In genomic region chr21:35352066-35352770, GRCh38 we compare ENCODE assay signal across 18 cellular contexts.
A peak's percentile ranks its signal among the peaks of the same experiment; 100 is the strongest.
DNase-seq lines count a peak whose midpoint lies in the region; ATAC-seq and TF ChIP-seq lines count a peak whose summit lies in the region.
"Had no signal": no experiment of that assay in that cellular context is flagged by ENCODE, and none has a peak within 500 bp of the region (broad histone marks: within the 10 kb centered on the region; RNA-seq: fewer than 3 reads in every experiment).

No MANE protein-coding gene starts in this region.

- no peaks in the 10 kb centered on the region for H3K36me3 Mint-ChIP-seq in MCF 10A (ENCODE audit: insufficient read depth, unreplicated experiment)
- H3K36me3 Mint-ChIP-seq in stimulated activated naive CD8-positive, alpha-beta T cell treated with anti-CD3 and anti-CD28 coated beads, Interleukin-15, Interleukin-2, amounts not matched to agents 100 ng/mL and 50 ng/mL, for 24 hours (ENCODE audit: low read depth) = no peaks in the 10 kb centered on the region
- H3K36me3 Mint-ChIP-seq: memory B cell had no signal

- H3K27me3 Mint-ChIP-seq in MCF 10A (ENCODE audit: insufficient read depth, unreplicated experiment) = no peaks in the 10 kb centered on the region
- H3K27me3 Mint-ChIP-seq in stimulated activated naive CD8-positive, alpha-beta T cell treated with anti-CD3 and anti-CD28 coated beads, Interleukin-15, Interleukin-2, amounts not matched to agents 100 ng/mL and 50 ng/mL, for 24 hours = peaks cover 5% of the 10 kb centered on the region

- DNase-seq in mammary epithelial cell = peak; percentile 57
- no peak for DNase-seq in MCF 10A (ENCODE audit: unreplicated experiment)
- peak; percentile 58 for DNase-seq in astrocyte of the hippocampus (ENCODE audit: low read depth, low spot score)
- DNase-seq in iris pigment epithelial cell (ENCODE audit: low read depth) = peak; percentile 89
- no peak for DNase-seq in gastrocnemius medialis
- DNase-seq in DMS153 treated with DMSO at 0.1 percent for 48 hours (lab: John Stamatoyannopoulos, UW; ENCODE audit: unreplicated experiment) = no peak
- DNase-seq: activated CD4-positive, alpha-beta T cell treated with anti-CD3 and anti-CD28 coated beads, Interleukin-2, amount 50 U/mL, for 4 hours; activated gamma-delta T cell treated with Interleukin-2 at 50 U/mL for 16 hours; DMS153; NCI-H2081; NCI-H774; nucleus accumbens; testis had no signal

- dilution Hi-C loops in mammary epithelial cell (cut with HindIII; ENCODE audit: low sequenced_read_pairs) = loop anchor here (10.0 kb wide), 1 partner anchor 57 kb away; no protein-coding TSS in a partner anchor

- no peaks in the 10 kb centered on the region for H3K79me2 ChIP-seq in mammary epithelial cell (ENCODE audit: insufficient read depth, low read length)

- H3K9me3 Mint-ChIP-seq in MCF 10A (ENCODE audit: unreplicated experiment) = no peaks in the 10 kb centered on the region
- H3K9me3 Mint-ChIP-seq in stimulated activated naive CD8-positive, alpha-beta T cell treated with anti-CD3 and anti-CD28 coated beads, Interleukin-15, Interleukin-2, amounts not matched to agents 100 ng/mL and 50 ng/mL, for 24 hours = peaks cover 10% of the 10 kb centered on the region

- H3K4me3 Mint-ChIP-seq in MCF 10A (ENCODE audit: unreplicated experiment) = no peak overlapping the region
- H3K4me3 Mint-ChIP-seq in stimulated activated naive CD8-positive, alpha-beta T cell treated with anti-CD3 and anti-CD28 coated beads, Interleukin-15, Interleukin-2, amounts not matched to agents 100 ng/mL and 50 ng/mL, for 24 hours = no peak overlapping the region
- H3K4me3 Mint-ChIP-seq: memory B cell; T-helper 2 cell treated with Interferon-gamma antibody and Interleukin-4, amounts not matched to agents 5 μg/mL and 100 μg/mL, for 36 hours had no signal

- no peaks in the 10 kb centered on the region for H4K20me1 ChIP-seq in mammary epithelial cell (ENCODE audit: insufficient read depth, low read length)

- in situ Hi-C loops in mammary epithelial cell (cut with MboI; ENCODE audit: low sequenced_read_pairs in 2 of 2) (no loop called here), gastrocnemius medialis (cut with MboI; ENCODE audit: low sequenced_read_pairs in 4 of 4) (loop anchor here in 1 of 4 donors (25.0 kb wide), 1 partner anchor 290 kb away; no protein-coding TSS in a partner anchor)

- TF ChIP-seq CTCF in mammary epithelial cell (conservative IDR thresholded peaks at IDR 0.05 in 1 of 2, IDR thresholded peaks at IDR 0.05 in 1 of 2; ENCODE audit: extremely low read depth in 1 of 2, insufficient read depth in 1 of 2, low read depth in 1 of 2, low read length in 2 of 2) = no peak
- TF ChIP-seq CTCF in MCF 10A (IDR thresholded peaks at IDR 0.05; ENCODE audit: unreplicated experiment) = no peak
- no peak for TF ChIP-seq CTCF in gastrocnemius medialis (IDR thresholded peaks at IDR 0.05 in 4 of 5, conservative IDR thresholded peaks at IDR 0.05 in 1 of 5)

- H2AFZ ChIP-seq in mammary epithelial cell (ENCODE audit: low read depth, low read length) = no peak overlapping the region

- H3K4me2 ChIP-seq in mammary epithelial cell (ENCODE audit: insufficient read depth, low read depth, low read length) = no peak overlapping the region

- peaks cover 15% of the 10 kb centered on the region for H3K4me1 Mint-ChIP-seq in MCF 10A (ENCODE audit: insufficient read depth, unreplicated experiment)
- H3K4me1 Mint-ChIP-seq in stimulated activated naive CD8-positive, alpha-beta T cell treated with anti-CD3 and anti-CD28 coated beads, Interleukin-15, Interleukin-2, amounts not matched to agents 100 ng/mL and 50 ng/mL, for 24 hours (ENCODE audit: low read depth) = peaks cover 33% of the 10 kb centered on the region
- H3K4me1 Mint-ChIP-seq: memory B cell had no signal

- intact Hi-C loops in mammary epithelial cell (cut with micrococcal nuclease) (no loop called here), MCF 10A (cut with micrococcal nuclease) (no loop called here), gastrocnemius medialis (cut with DNase I; ENCODE audit: low total_unique reads) (no loop called here)

- POLR2A ChIA-PET in MCF 10A (lab: Yijun Ruan, JAX) = no interaction called here

- no peak for TF ChIP-seq POLR2A in gastrocnemius medialis (IDR thresholded peaks at IDR 0.05)

- no peak overlapping the region for H3K27ac Mint-ChIP-seq in MCF 10A (ENCODE audit: low read depth, unreplicated experiment)
- peak overlapping the region; percentile 51 for H3K27ac Mint-ChIP-seq in stimulated activated naive CD8-positive, alpha-beta T cell treated with anti-CD3 and anti-CD28 coated beads, Interleukin-15, Interleukin-2, amounts not matched to agents 100 ng/mL and 50 ng/mL, for 24 hours
- H3K27ac Mint-ChIP-seq: memory B cell; T-helper 2 cell treated with Interferon-gamma antibody and Interleukin-4, amounts not matched to agents 5 μg/mL and 100 μg/mL, for 36 hours had no signal

- ATAC-seq in gastrocnemius medialis (no peak), HG02571 (IDR thresholded peaks at IDR 0.05; ENCODE audit: unreplicated experiment) (no peak)
- ATAC-seq: Right ventricle myocardium inferior had no signal

- H3K36me3 ChIP-seq in mammary epithelial cell (ENCODE audit: insufficient read depth, low read length) (no peaks in the 10 kb centered on the region), gastrocnemius medialis (no peaks in the 10 kb centered on the region)

- H3K4me1 ChIP-seq in mammary epithelial cell (ENCODE audit: insufficient read depth, low read length) (peaks cover 8% of the 10 kb centered on the region), gastrocnemius medialis (no peaks in the 10 kb centered on the region)
- H3K4me1 ChIP-seq: testis had no signal

- H3K4me3 ChIP-seq in mammary epithelial cell (replicated peaks in 1 of 3; ENCODE audit: insufficient read depth in 1 of 3, low read depth in 2 of 3, low read length in 3 of 3) (no peak overlapping the region), gastrocnemius medialis (no peak overlapping the region)
- H3K4me3 ChIP-seq: testis had no signal

- CTCF ChIA-PET in mammary epithelial cell (lab: Charles Lee; ENCODE audit: low non-redundant PET) = no interaction called here
- CTCF ChIA-PET in MCF 10A (lab: Yijun Ruan, JAX) = interaction anchor here (0.6 to 1.0 kb wide), 3 partner anchors 154 to 625 kb away, joined by 3 to 4 read pairs (median 3); no protein-coding TSS in a partner anchor

- H3K27ac ChIP-seq in mammary epithelial cell (ENCODE audit: insufficient read depth, low read depth, low read length) = no peak overlapping the region
- H3K27ac ChIP-seq in gastrocnemius medialis = no peak overlapping the region
- H3K27ac ChIP-seq: testis had no signal

- BruUV-seq in mammary epithelial cell (replicated peaks; lab: Mats Ljungman, UMichigan) (no TSS peak), MCF 10A (replicated peaks; lab: Mats Ljungman, UMichigan) (no TSS peak)

- 77% methylated on average over 4 of the region's 4 CpGs for WGBS in mammary epithelial cell (ENCODE audit: low coverage, missing lambda C conversion rate)

- no peaks in the 10 kb centered on the region for H3K27me3 ChIP-seq in mammary epithelial cell (ENCODE audit: insufficient read depth, low read length)
- H3K27me3 ChIP-seq in gastrocnemius medialis = no peaks in the 10 kb centered on the region
- H3K27me3 ChIP-seq: testis had no signal

- H3K9me3 ChIP-seq in mammary epithelial cell (replicated peaks; ENCODE audit: insufficient read depth, low read length) = no peaks in the 10 kb centered on the region
- H3K9me3 ChIP-seq in gastrocnemius medialis = no peaks in the 10 kb centered on the region
- H3K9me3 ChIP-seq: testis had no signal

- no peak overlapping the region for H3K9ac ChIP-seq in mammary epithelial cell (ENCODE audit: insufficient read depth, low read length)

Comparison
In these comparisons a context has a peak if more than half of its experiments do, and no peak if none do; other contexts are left out.
1. DNase-seq: peak in mammary epithelial cell (single experiment), astrocyte of the hippocampus (single experiment) and iris pigment epithelial cell (single experiment); none in MCF 10A (single experiment), gastrocnemius medialis (0 of 2) and DMS153 treated with DMSO at 0.1 percent for 48 hours (single experiment).